ENCODE assay signal across 8 cellular contexts in genomic region chr6:33075568-33076405, GRCh38. TPM values are rescaled to one million over a fixed set of nuclear protein-coding genes. Genes with fewer than 3 reads are reported as not detected.
DNase-seq lines count a peak whose midpoint lies in the region; ATAC-seq and TF ChIP-seq lines count a peak whose summit lies in the region.

HLA-DPB1 (plus strand) TSS chr6:33075990; CDS start chr6:33076042, 52 bp downstream.

- H3K4me3 ChIP-seq in heart left ventricle = peak within 1 kb of the TSS in 11 of 12 donors; percentile 6 to 81 (median 56)
- H3K4me3 ChIP-seq in PC-9 = no peak within 1 kb of the TSS

- intact Hi-C loops in heart left ventricle (cut with DNase I) = loop anchor here in 1 of 10 donors (1.0 kb wide), 1 partner anchor 55 kb away; no protein-coding TSS in a partner anchor
- intact Hi-C loops in sciatic nerve (cut with DNase I) = no loop called here
- intact Hi-C loops in PC-9 (cut with micrococcal nuclease; ENCODE audit: unreplicated experiment) = no loop called here

- TF ChIP-seq CTCF in GM13976 (IDR thresholded peaks at IDR 0.05; ENCODE audit: borderline replicate concordance, control extremely low read depth, extremely low read depth, insufficient read depth, missing control alignments) = no peak
- TF ChIP-seq CTCF in heart left ventricle (IDR thresholded peaks at IDR 0.05) = no peak
- TF ChIP-seq CTCF in PC-9 (conservative IDR thresholded peaks at IDR 0.05) = no peak

- TF ChIP-seq POLR2A in heart left ventricle (IDR thresholded peaks at IDR 0.05) = no peak

- CTCF ChIA-PET in PC-9 (lab: Charles Lee) = interaction anchor here (0.5 kb wide), 1 partner anchor 441 kb away, joined by 4 read pairs; no protein-coding TSS in a partner anchor

- H3K36me3 ChIP-seq in heart left ventricle (peaks cover 0 to 26% (median 0%) of the 10 kb centered on the region in 9 donors), PC-9 (ENCODE audit: low read depth) (no peaks in the 10 kb centered on the region)

- H3K4me2 ChIP-seq in PC-9 = no peak within 1 kb of the TSS

- WGBS in adipose tissue, 3 donors = 30 to 63% (median 40%) methylated on average over 10 of the region's 10 CpGs
- whole genome bisulfite sequencing in heart left ventricle, 4 donors = 45 to 55% (median 51%) methylated on average over 10 of the region's 10 CpGs

- peaks cover 0 to 63% (median 6%) of the 10 kb centered on the region in 12 donors for H3K4me1 ChIP-seq in heart left ventricle
- no peaks in the 10 kb centered on the region for H3K4me1 ChIP-seq in PC-9 (replicated peaks; ENCODE audit: insufficient read depth)

- H3K9me3 ChIP-seq in heart left ventricle (no peaks in the 10 kb centered on the region), PC-9 (ENCODE audit: insufficient read depth, low read depth) (no peaks in the 10 kb centered on the region)

- no peaks in the 10 kb centered on the region for H3K79me2 ChIP-seq in PC-9 (ENCODE audit: low read depth)

- H3K27me3 ChIP-seq in heart left ventricle (no peaks in the 10 kb centered on the region), PC-9 (ENCODE audit: insufficient read depth, low read depth) (peaks cover 78% of the 10 kb centered on the region)

- H3K27ac ChIP-seq in adipose tissue (ENCODE audit: low read depth, low read length) (no peak within 1 kb of the TSS), heart left ventricle (peak within 1 kb of the TSS; percentile 28 to 94 (median 78)), PC-9 (no peak within 1 kb of the TSS)

- in situ Hi-C loops in ACHN (cut with HindIII; ENCODE audit: low pct_ligation_motif_present, low pct_unique_long_range_greater_than_20kb, low sequenced_read_pairs) = no loop called here
- in situ Hi-C loops in GM13976 (cut with MboI; ENCODE audit: low sequenced_read_pairs, unreplicated experiment) = no loop called here

- ATAC-seq in HG02588 (IDR thresholded peaks at IDR 0.05; ENCODE audit: unreplicated experiment) (peak; percentile 56), heart left ventricle (peak; percentile 76 to 87 (median 80)), sciatic nerve (peak; percentile 83)

- no TSS peak for BruUV-seq in PC-9 (replicated peaks; lab: Mats Ljungman, UMichigan)

- no peaks in the 10 kb centered on the region for H3K9me2 ChIP-seq in PC-9 (ENCODE audit: insufficient read depth)

- no peaks in the 10 kb centered on the region for H4K20me1 ChIP-seq in PC-9 (ENCODE audit: insufficient read depth)

- no peaks in the 10 kb centered on the region for H3F3A ChIP-seq in PC-9 (ENCODE audit: insufficient read depth, low read depth)

- DNase-seq in ACHN (peak; percentile 64), GM13976 (ENCODE audit: low spot score) (peak; percentile 84), NAMALWA (ENCODE audit: low spot score) (peak; percentile 96), heart left ventricle (peak in 2 of 5 donors; percentile 27 to 37), sciatic nerve (ENCODE audit: low spot score) (no peak), PC-9 (no peak)

- no peak within 1 kb of the TSS for H2AFZ ChIP-seq in PC-9

- POLR2A ChIA-PET in PC-9 (lab: Charles Lee; ENCODE audit: unreplicated experiment) = no interaction called here

RNA-seq across cellular contexts. Expression of gene HLA-DPB1, which starts in this region (rescaled TPM):
- 10 to 100 TPM; 26.1 to 49.8 (median 48.0) TPM for polyA plus RNA-seq in adipose tissue
- total RNA-seq in heart left ventricle = 100 to 1,000 TPM in 2 of 9 donors, 10 to 100 TPM in 7; 16.6 to 346 (median 30.7) TPM
- polyA plus RNA-seq in heart left ventricle = 10 to 100 TPM; 25.0 to 30.1 TPM
- 138 TPM for total RNA-seq in sciatic nerve
- not detected in 2 replicates for total RNA-seq in PC-9 (2021)

Comparison
In these comparisons a context has a peak if more than half of its experiments do, and no peak if none do; other contexts are left out.
1. RNA of gene HLA-DPB1 (total RNA-seq): 138 TPM in sciatic nerve (single experiment) and 16.6 to 346 TPM in heart left ventricle; not detected in PC-9; every median in the first group is over 10 times any median in the second.
2. DNase-seq: peak in ACHN (single experiment), GM13976 (single experiment) and NAMALWA (single experiment); none in sciatic nerve (single experiment) and PC-9 (0 of 2).
3. H3K27ac ChIP-seq: peak in heart left ventricle (12 of 12); none in adipose tissue (single experiment) and PC-9 (single experiment).
4. Peak in every context shown above with its lines, with median percentiles within 50 percentile points of each other: ATAC-seq.